ENCODE assay signal across 8 cellular contexts in genomic region chr1:197776348-197777082, GRCh38. TPM values are rescaled to one million over a fixed set of nuclear protein-coding genes. Genes with fewer than 3 reads are reported as not detected.
A peak's percentile ranks its signal among the peaks of the same experiment; 100 is the strongest.
DNase-seq lines count a peak whose midpoint lies in the region; ATAC-seq and TF ChIP-seq lines count a peak whose summit lies in the region.

No MANE protein-coding gene starts in this region.

- POLR2A ChIA-PET in Panc1 (lab: Charles Lee): no interaction called here

- dilution Hi-C loops in mammary epithelial cell (cut with HindIII; ENCODE audit: low sequenced_read_pairs): no loop called here

- no peak overlapping the region for H4K8ac ChIP-seq in H9 (replicated peaks; ENCODE audit: insufficient read length, low read depth, low read length)

- no peak overlapping the region for H3T11ph ChIP-seq in H9 (ENCODE audit: low read length)

- H3K79me1 ChIP-seq in H9 (ENCODE audit: insufficient read depth, low read depth, low read length, poor library complexity, severe bottlenecking): no peaks in the 10 kb centered on the region

- BruUV-seq in Panc1 (replicated peaks; lab: Mats Ljungman, UMichigan): no TSS peak
- TSS peak; percentile 25 for BruUV-seq in mammary epithelial cell (replicated peaks; lab: Mats Ljungman, UMichigan)

- peak overlapping the region; percentile 95 for H3K4me2 ChIP-seq in mammary epithelial cell (ENCODE audit: insufficient read depth, low read depth, low read length)
- peak overlapping the region; percentile 89 for H3K4me2 ChIP-seq in neural progenitor cell
- H3K4me2 ChIP-seq in H9 (ENCODE audit: insufficient read depth, insufficient read length, low read length): no peak overlapping the region

- H3K27ac Mint-ChIP-seq in neural progenitor cell: no peak overlapping the region
- no peak overlapping the region for H3K27ac Mint-ChIP-seq in H9

- no peak overlapping the region for H4K5ac ChIP-seq in H9 (ENCODE audit: insufficient read length, low read depth, low read length)

- H2AFZ ChIP-seq in mammary epithelial cell (ENCODE audit: low read depth, low read length) (peak overlapping the region; percentile 97), neural progenitor cell (replicated peaks) (no peak overlapping the region), H9 (ENCODE audit: low read length) (no peak overlapping the region)

- CTCF ChIA-PET in Panc1 (lab: Charles Lee) (no interaction called here), mammary epithelial cell (lab: Charles Lee; ENCODE audit: low non-redundant PET) (interaction anchor here (0.8 kb wide), 1 partner anchor 93 kb away, joined by 4 read pairs; no protein-coding TSS in a partner anchor)

- ATAC-seq in GM18498 (IDR thresholded peaks at IDR 0.05; ENCODE audit: unreplicated experiment) (peak; percentile 30), HG02759 (IDR thresholded peaks at IDR 0.05; ENCODE audit: unreplicated experiment) (peak; percentile 27), Panc1 (peak; percentile 4)

- H2BK20ac ChIP-seq in H9 (ENCODE audit: low read depth, low read length, poor library complexity, severe bottlenecking): no peak overlapping the region

- no peak overlapping the region for H3K4me3 ChIP-seq in Panc1 (ENCODE audit: low read depth in 2 of 2, low read length in 2 of 2)
- H3K4me3 ChIP-seq in mammary epithelial cell (replicated peaks in 1 of 3; ENCODE audit: insufficient read depth in 1 of 3, low read depth in 2 of 3, low read length in 3 of 3): no peak overlapping the region
- no peak overlapping the region for H3K4me3 ChIP-seq in neural progenitor cell

- H2BK15ac ChIP-seq in H9 (ENCODE audit: low read depth, low read length): no peak overlapping the region

- H3K9ac ChIP-seq in mammary epithelial cell (ENCODE audit: insufficient read depth, low read length) (peak overlapping the region; percentile 18), neural progenitor cell (no peak overlapping the region), H9 (ENCODE audit: extremely low read depth, insufficient read length, low read length) (no peak overlapping the region)

- H3K27me3 ChIP-seq in Panc1 (ENCODE audit: control insufficient read depth, insufficient read depth, low read length) (no peaks in the 10 kb centered on the region), mammary epithelial cell (ENCODE audit: insufficient read depth, low read length) (no peaks in the 10 kb centered on the region), neural progenitor cell (peaks cover 24% of the 10 kb centered on the region), H9 (ENCODE audit: insufficient read depth, low read length) (no peaks in the 10 kb centered on the region)

- H3K36me3 Mint-ChIP-seq in neural progenitor cell (no peaks in the 10 kb centered on the region), H9 (ENCODE audit: insufficient read depth in 1 of 3, low read depth in 3 of 3) (peaks cover 0 to 10% (median 0%) of the 10 kb centered on the region in 3 experiments; a peak in 2 of 7 replicates)

- intact Hi-C loops in Panc1 (cut with micrococcal nuclease; ENCODE audit: unreplicated experiment) (no loop called here), mammary epithelial cell (cut with micrococcal nuclease) (loop anchor here (1.0 to 10.0 kb wide), 5 partner anchors 11 to 691 kb away; partner anchors contain the start of gene NEK7)

- H3F3A ChIP-seq in neural progenitor cell (ENCODE audit: low read depth): peaks cover 17% of the 10 kb centered on the region

- H2BK5ac ChIP-seq in H9 (ENCODE audit: insufficient read length, low read length): no peak overlapping the region

- no peak overlapping the region for H3K18ac ChIP-seq in H9 (ENCODE audit: insufficient read length, low read depth, low read length)

- H4K20me1 ChIP-seq in mammary epithelial cell (ENCODE audit: insufficient read depth, low read length): no peaks in the 10 kb centered on the region
- no peaks in the 10 kb centered on the region for H4K20me1 ChIP-seq in neural progenitor cell (ENCODE audit: low read depth)
- no peaks in the 10 kb centered on the region for H4K20me1 ChIP-seq in H9 (ENCODE audit: control insufficient read depth, insufficient read depth, insufficient read length)

- H3K4ac ChIP-seq in H9 (ENCODE audit: low read depth, low read length): no peak overlapping the region

- H3K4me1 ChIP-seq in Panc1 (ENCODE audit: control insufficient read depth, insufficient read depth, low read length): peaks cover 11% of the 10 kb centered on the region
- H3K4me1 ChIP-seq in mammary epithelial cell (ENCODE audit: insufficient read depth, low read length): peaks cover 23% of the 10 kb centered on the region
- H3K4me1 ChIP-seq in neural progenitor cell: peaks cover 27% of the 10 kb centered on the region
- H3K4me1 ChIP-seq in H9 (ENCODE audit: insufficient read depth, low read length): no peaks in the 10 kb centered on the region

- no peak overlapping the region for H2BK120ac ChIP-seq in H9 (ENCODE audit: low read depth, low read length, poor library complexity, severe bottlenecking)

- DNase-seq in Panc1 (ENCODE audit: low read depth, low spot score) (peak; percentile 28), mammary epithelial cell (peak; percentile 89), neural progenitor cell (ENCODE audit: low spot score) (no peak), cerebellum (ENCODE audit: low spot score) (no peak), H9 (no peak), mucosa of gallbladder (ENCODE audit: low spot score) (no peak)

- peak overlapping the region; percentile 92 for H3K4me3 Mint-ChIP-seq in neural progenitor cell
- no peak overlapping the region; a peak in 1 of 5 replicates for H3K4me3 Mint-ChIP-seq in H9

- WGBS in mammary epithelial cell (ENCODE audit: low coverage, missing lambda C conversion rate): 45% methylated on average over 3 of the region's 3 CpGs
- WGBS in H9 (ENCODE audit: extremely low coverage, insufficient read length, low lambda C conversion rate): no CpG with 5 or more reads among the region's 3 CpGs

- H4K91ac ChIP-seq in H9 (ENCODE audit: insufficient read length, low read depth, low read length): no peak overlapping the region

- no peak overlapping the region for H3K23ac ChIP-seq in H9 (ENCODE audit: insufficient read length, low read depth, low read length)

- TF ChIP-seq CTCF in Panc1 (IDR thresholded peaks at IDR 0.05) (no peak), mammary epithelial cell (conservative IDR thresholded peaks at IDR 0.05 in 1 of 2, IDR thresholded peaks at IDR 0.05 in 1 of 2; ENCODE audit: extremely low read depth in 1 of 2, insufficient read depth in 1 of 2, low read depth in 1 of 2, low read length in 2 of 2) (no peak), neural progenitor cell (IDR thresholded peaks at IDR 0.05) (no peak), H9 (conservative IDR thresholded peaks at IDR 0.05) (no peak)

- H3K9me3 Mint-ChIP-seq in neural progenitor cell (no peaks in the 10 kb centered on the region), H9 (peaks cover 2 to 5% of the 10 kb centered on the region in 2 experiments; a peak in 3 of 5 replicates)

- peaks cover 21% of the 10 kb centered on the region for H3K4me1 Mint-ChIP-seq in neural progenitor cell
- H3K4me1 Mint-ChIP-seq in H9: peaks cover 13 to 22% of the 10 kb centered on the region in 2 experiments

- H2AK5ac ChIP-seq in H9 (ENCODE audit: insufficient read length, low read length): no peak overlapping the region

- H3K36me3 ChIP-seq in Panc1 (ENCODE audit: control insufficient read depth, insufficient read depth, low read length) (no peaks in the 10 kb centered on the region; the same call in 1 of the 2 replicates), mammary epithelial cell (ENCODE audit: insufficient read depth, low read length) (no peaks in the 10 kb centered on the region), neural progenitor cell (no peaks in the 10 kb centered on the region)

- H3K79me2 ChIP-seq in mammary epithelial cell (ENCODE audit: insufficient read depth, low read length): peaks cover 31% of the 10 kb centered on the region
- H3K79me2 ChIP-seq in neural progenitor cell (ENCODE audit: low read depth): peaks cover 16% of the 10 kb centered on the region
- H3K79me2 ChIP-seq in H9 (ENCODE audit: insufficient read depth, low read length): no peaks in the 10 kb centered on the region

- H2BK12ac ChIP-seq in H9 (ENCODE audit: insufficient read length, low read depth, low read length): no peak overlapping the region

- H3K23me2 ChIP-seq in H9 (ENCODE audit: insufficient read length, low read depth, low read length, poor library complexity, severe bottlenecking): no peaks in the 10 kb centered on the region

- no peak overlapping the region for H3K14ac ChIP-seq in H9 (ENCODE audit: insufficient read depth, low read length)

- H3K27me3 Mint-ChIP-seq in neural progenitor cell (ENCODE audit: insufficient read depth, low read depth): peaks cover 8% of the 10 kb centered on the region
- peaks cover 2% of the 10 kb centered on the region for H3K27me3 Mint-ChIP-seq in H9 (ENCODE audit: low read depth)

- no peak overlapping the region for H3K56ac ChIP-seq in H9 (ENCODE audit: insufficient read length, low read depth, low read length)

- in situ Hi-C loops in Panc1 (cut with HindIII; ENCODE audit: low pct_unique_long_range_greater_than_20kb, low sequenced_read_pairs) (no loop called here), mammary epithelial cell (cut with MboI; ENCODE audit: low sequenced_read_pairs in 2 of 2) (no loop called here)

- peak overlapping the region; percentile 46; the same call in 1 of the 2 replicates for H3K27ac ChIP-seq in Panc1 (ENCODE audit: low read length)
- H3K27ac ChIP-seq in mammary epithelial cell (ENCODE audit: insufficient read depth, low read depth, low read length): peak overlapping the region; percentile 83
- no peak overlapping the region for H3K27ac ChIP-seq in neural progenitor cell
- H3K27ac ChIP-seq in H9 (ENCODE audit: insufficient read length, low read depth, low read length): no peak overlapping the region

- H3K9me3 ChIP-seq in Panc1 (ENCODE audit: control insufficient read depth, insufficient read depth, low read depth, low read length): no peaks in the 10 kb centered on the region
- no peaks in the 10 kb centered on the region for H3K9me3 ChIP-seq in mammary epithelial cell (replicated peaks; ENCODE audit: insufficient read depth, low read length)
- H3K9me3 ChIP-seq in neural progenitor cell (ENCODE audit: low read depth): no peaks in the 10 kb centered on the region
- H3K9me3 ChIP-seq in H9 (ENCODE audit: control insufficient read depth, low read depth, low read length): no peaks in the 10 kb centered on the region

RNA-seq across cellular contexts. Expression of gene DENND1B, which starts 1.2 kb away (rescaled TPM):
- total RNA-seq in Panc1 (2021; ENCODE audit: unreplicated experiment) (7.7 TPM), mammary epithelial cell (10 to 100 TPM; 12.5 to 31.7 TPM), neural progenitor cell (ENCODE audit: low replicate concordance) (12.2 and 13.1 TPM in 2 replicates), cerebellum (29.6 TPM), H9 (2021) (5.2 and 6.3 TPM in 2 replicates), mucosa of gallbladder (17.6 TPM)
- polyA plus RNA-seq in Panc1 (2012; ENCODE audit: insufficient read length): 2.9 TPM
- 2.8 TPM for polyA plus RNA-seq in mammary epithelial cell
- 7.1 TPM for polyA minus RNA-seq in mammary epithelial cell

Comparison
In these comparisons a context has a peak if more than half of its experiments do, and no peak if none do; other contexts are left out.
1. DNase-seq: peak in Panc1 (single experiment) and mammary epithelial cell (single experiment); none in neural progenitor cell (single experiment), cerebellum (single experiment), H9 (single experiment) and mucosa of gallbladder (single experiment).
2. H3K27ac ChIP-seq: peak in Panc1 (single experiment) and mammary epithelial cell (single experiment); none in neural progenitor cell (single experiment) and H9 (single experiment).
3. Peak in every context shown above with its lines, with median percentiles within 50 percentile points of each other: ATAC-seq.